Comparison of ENCODE assay signal across 2 cellular contexts in genomic region chr13:23067129-23067528, GRCh38.
TF ChIP-seq lines count a peak whose summit lies in the region.

No MANE protein-coding gene starts in this region.

TF ChIP-seq in HepG2, 621 proteins besides CTCF, POLR2A, EP300 and RAD21:
- TF ChIP-seq AKAP8 (CRISPR knock-in tag; IDR thresholded peaks at IDR 0.05), result no peak
- TF ChIP-seq MAFK (conservative IDR thresholded peaks at IDR 0.05 in 1 of 2, IDR thresholded peaks at IDR 0.05 in 1 of 2; ENCODE audit: low read length in 2 of 2), result peak; percentile 38 to 75; a peak in 3 of 4 replicates
- no peak for TF ChIP-seq ZNF597 (CRISPR knock-in tag; IDR thresholded peaks at IDR 0.05)
- no peak for TF ChIP-seq PLSCR1 (CRISPR knock-in tag; IDR thresholded peaks at IDR 0.05; ENCODE audit: borderline replicate concordance)
- peak; percentile 50 for TF ChIP-seq MAFF (IDR thresholded peaks at IDR 0.05; ENCODE audit: low read depth, low read length)
- no peak for TF ChIP-seq ZNF605 (CRISPR knock-in tag; IDR thresholded peaks at IDR 0.05)
- TF ChIP-seq ZFP82 (CRISPR knock-in tag; IDR thresholded peaks at IDR 0.05; ENCODE audit: borderline replicate concordance), result no peak
- no peak for TF ChIP-seq HOXA5 (CRISPR knock-in tag; IDR thresholded peaks at IDR 0.05)
- no peak for TF ChIP-seq POLR2AphosphoS5 (IDR thresholded peaks at IDR 0.05; ENCODE audit: low read depth, low read length)
- no peak for TF ChIP-seq ZSCAN30 (CRISPR knock-in tag; IDR thresholded peaks at IDR 0.05)
- no peak for TF ChIP-seq ZNF382 (CRISPR knock-in tag; IDR thresholded peaks at IDR 0.05; ENCODE audit: borderline replicate concordance)
TF ChIP-seq in HepG2: peak in this region for 2.

TF ChIP-seq in IMR-90, 13 proteins besides CTCF, POLR2A, EP300 and RAD21:
- TF ChIP-seq NFE2L2 (IDR thresholded peaks at IDR 0.05; ENCODE audit: low read depth, low read length), result no peak
- TF ChIP-seq MAFK (IDR thresholded peaks at IDR 0.05; ENCODE audit: low read depth, low read length), result peak; percentile 59
